In the genomic region with DNA sequence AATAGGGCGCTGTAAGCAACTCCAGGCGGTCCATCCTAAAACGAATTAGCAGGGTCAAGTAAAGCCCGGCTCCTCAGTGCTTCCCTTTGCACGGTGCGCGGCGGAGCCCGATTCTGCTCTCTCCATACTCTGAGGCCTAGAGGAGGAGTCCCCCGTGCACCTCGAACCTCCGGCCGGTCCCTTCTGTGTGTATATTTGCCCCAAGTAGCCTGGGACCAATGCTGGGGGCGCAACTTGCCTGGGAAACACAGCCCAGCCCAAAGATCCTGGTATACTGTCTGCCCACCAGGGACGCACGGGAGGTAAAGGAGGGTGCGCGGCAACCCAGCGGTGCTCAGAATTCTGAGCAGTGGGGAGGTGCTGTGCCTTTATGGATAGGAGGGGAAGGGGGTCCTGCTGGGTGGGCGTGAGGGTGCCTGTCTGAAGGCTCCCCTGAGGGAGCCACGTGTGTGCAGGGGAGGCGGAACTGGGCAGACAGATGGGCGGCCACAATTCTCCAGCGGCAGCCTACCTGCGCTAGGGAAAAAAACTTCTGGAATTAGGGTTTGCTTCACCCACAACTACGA, we compare ENCODE assay signal across 13 cellular contexts. TPM values are rescaled to one million over a fixed set of nuclear protein-coding genes. Genes with fewer than 3 reads are reported as not detected.
DNase-seq lines count a peak whose midpoint lies in the region; ATAC-seq, FAIRE-seq and TF ChIP-seq lines count a peak whose summit lies in the region.
"Had no signal": no experiment of that assay in that cellular context is flagged by ENCODE, and none has a peak within 500 bp of the region (broad histone marks: within the 10 kb centered on the region; RNA-seq: fewer than 3 reads in every experiment).

No MANE protein-coding gene starts in this region.

- no peak for DNase-seq in activated CD4-positive, alpha-beta T cell treated with anti-CD3 and anti-CD28 coated beads, Interleukin-2, amount 10 ng/mL, durations not matched to agents 24 days and 14 days
- no peak for DNase-seq in activated CD4-positive, alpha-beta T cell treated with anti-CD3 and anti-CD28 coated beads for 48 hours
- DNase-seq in H9: no peak
- DNase-seq in K562 (ENCODE audit: extremely low read depth in 1 of 4, low spot score in 3 of 4): peak in 2 of 4 experiments; percentile 63 to 67
- DNase-seq in neural progenitor cell (ENCODE audit: low spot score): no peak
- DNase-seq in central memory CD4-positive, alpha-beta T cell: no peak
- no peak for DNase-seq in LoVo (ENCODE audit: low spot score)
- DNase-seq in dorsolateral prefrontal cortex: no peak
- DNase-seq: NCI-H1694, NCI-H526 treated with DMSO at 0.1 percent for 48 hours had no signal

- intact Hi-C loops in activated CD4-positive, alpha-beta T cell treated with anti-CD3 and anti-CD28 coated beads, Interleukin-2, amount 10 ng/mL, durations not matched to agents 24 days and 14 days (cut with micrococcal nuclease): no loop called here
- intact Hi-C loops in K562 (cut with micrococcal nuclease): loop anchor here (1.0 to 5.0 kb wide), 4 partner anchors 45 to 154 kb away; a partner anchor contains a TSS
- intact Hi-C loops in dorsolateral prefrontal cortex (cut with DNase I): no loop called here

- H3K27ac ChIP-seq in H9 (ENCODE audit: insufficient read length, low read depth, low read length) (no peak overlapping the region), K562 (ENCODE audit: extremely low read depth, low read depth, low read length) (no peak overlapping the region), neural progenitor cell (no peak overlapping the region), dorsolateral prefrontal cortex (no peak overlapping the region)
- H3K27ac ChIP-seq: thyroid gland had no signal

- H3K36me3 ChIP-seq in K562 (ENCODE audit: control insufficient read depth, insufficient read depth, low read length) (no peaks in the 10 kb centered on the region), neural progenitor cell (no peaks in the 10 kb centered on the region)
- H3K36me3 ChIP-seq: thyroid gland had no signal

- no peak overlapping the region for H4K91ac ChIP-seq in H9 (ENCODE audit: insufficient read length, low read depth, low read length)

- TF ChIP-seq CTCF in H9 (conservative IDR thresholded peaks at IDR 0.05) (no peak), K562 (IDR thresholded peaks at IDR 0.05 in 2 of 3, conservative IDR thresholded peaks at IDR 0.05 in 1 of 3; ENCODE audit: insufficient read depth in 2 of 3, low read depth in 1 of 3, low read length in 3 of 3) (peak in 1 of 3 experiments; percentile 47; a peak in 2 of 6 replicates), neural progenitor cell (IDR thresholded peaks at IDR 0.05) (no peak), dorsolateral prefrontal cortex (IDR thresholded peaks at IDR 0.05 in 54 of 56, conservative IDR thresholded peaks at IDR 0.05 in 2 of 56; ENCODE audit: low read depth in 1 of 56, partially characterized antibody in 56 of 56) (no peak)

- H3K4me2 ChIP-seq in H9 (ENCODE audit: insufficient read depth, insufficient read length, low read length): no peak overlapping the region
- peak overlapping the region; percentile 66; the same call in 1 of the 2 replicates for H3K4me2 ChIP-seq in K562 (ENCODE audit: insufficient read depth, low read length)
- peak overlapping the region; percentile 76 for H3K4me2 ChIP-seq in neural progenitor cell

- no peak overlapping the region for H3K14ac ChIP-seq in H9 (ENCODE audit: insufficient read depth, low read length)

- no peak overlapping the region for H3K27ac Mint-ChIP-seq in activated CD4-positive, alpha-beta T cell treated with anti-CD3 and anti-CD28 coated beads, Interleukin-2, amount 10 ng/mL, durations not matched to agents 24 days and 14 days
- H3K27ac Mint-ChIP-seq in H9 (no peak overlapping the region), neural progenitor cell (no peak overlapping the region)
- H3K27ac Mint-ChIP-seq: activated CD4-positive, alpha-beta memory T cell treated with anti-CD3 and anti-CD28 coated beads for 36 hours had no signal

- no peak for TF ChIP-seq EP300 in K562 (IDR thresholded peaks at IDR 0.05; ENCODE audit: low read length)

- CTCF ChIA-PET in K562 (lab: Yijun Ruan, JAX; ENCODE audit: low intra/inter-chr PET ratio): interaction anchor here (0.6 to 3.8 kb wide), 14 partner anchors 11 to 258 kb away, joined by 3 to 91 read pairs (median 4); no protein-coding TSS in a partner anchor

- H3K9me3 Mint-ChIP-seq in activated CD4-positive, alpha-beta T cell treated with anti-CD3 and anti-CD28 coated beads, Interleukin-2, amount 10 ng/mL, durations not matched to agents 24 days and 14 days: no peaks in the 10 kb centered on the region
- H3K9me3 Mint-ChIP-seq in H9 (peaks cover 6 to 10% of the 10 kb centered on the region in 2 experiments; a peak in 4 of 5 replicates), neural progenitor cell (no peaks in the 10 kb centered on the region)
- H3K9me3 Mint-ChIP-seq: activated CD4-positive, alpha-beta memory T cell treated with anti-CD3 and anti-CD28 coated beads for 36 hours had no signal

- POLR2A ChIA-PET in K562 (lab: Yijun Ruan, JAX): interaction anchor here (0.5 to 2.4 kb wide), 18 partner anchors 10 to 373 kb away, joined by 3 to 36 read pairs (median 5); no protein-coding TSS in a partner anchor

- H4K20me1 ChIP-seq in H9 (ENCODE audit: control insufficient read depth, insufficient read depth, insufficient read length) (peaks cover 3% of the 10 kb centered on the region), K562 (replicated peaks; ENCODE audit: control insufficient read depth, insufficient read depth, low read length) (peaks cover 52% of the 10 kb centered on the region), neural progenitor cell (ENCODE audit: low read depth) (peaks cover 61% of the 10 kb centered on the region)

- no peak for TF ChIP-seq RAD21 in K562 (CRISPR knock-in tag; conservative IDR thresholded peaks at IDR 0.05 in 1 of 2, IDR thresholded peaks at IDR 0.05 in 1 of 2)

- peaks cover 55% of the 10 kb centered on the region for H3K27me3 Mint-ChIP-seq in activated CD4-positive, alpha-beta T cell treated with anti-CD3 and anti-CD28 coated beads, Interleukin-2, amount 10 ng/mL, durations not matched to agents 24 days and 14 days
- H3K27me3 Mint-ChIP-seq in H9 (ENCODE audit: low read depth): peaks cover 89% of the 10 kb centered on the region
- H3K27me3 Mint-ChIP-seq in neural progenitor cell (ENCODE audit: insufficient read depth, low read depth): peaks cover 65% of the 10 kb centered on the region

- no peak overlapping the region for H4K5ac ChIP-seq in H9 (ENCODE audit: insufficient read length, low read depth, low read length)

- H2BK20ac ChIP-seq in H9 (ENCODE audit: low read depth, low read length, poor library complexity, severe bottlenecking): no peak overlapping the region

- H2BK120ac ChIP-seq in H9 (ENCODE audit: low read depth, low read length, poor library complexity, severe bottlenecking): no peak overlapping the region

- peaks cover 2% of the 10 kb centered on the region for H3K9me1 ChIP-seq in K562 (ENCODE audit: control insufficient read depth, insufficient read depth, low read length)

- no peak overlapping the region for H2BK12ac ChIP-seq in H9 (ENCODE audit: insufficient read length, low read depth, low read length)

- peaks cover 26% of the 10 kb centered on the region for H3F3A ChIP-seq in neural progenitor cell (ENCODE audit: low read depth)

- no peak for FAIRE-seq in K562 (lab: Jason Lieb, UNC)
- FAIRE-seq: A549 had no signal

- in situ Hi-C loops in K562 (cut with MboI): no loop called here

- no peak overlapping the region for H3T11ph ChIP-seq in H9 (ENCODE audit: low read length)

- WGBS in H9 (ENCODE audit: extremely low coverage, insufficient read length, low lambda C conversion rate): no CpG with 5 or more reads among the region's 26 CpGs
- WGBS in K562 (ENCODE audit: insufficient coverage, low coverage, missing lambda C conversion rate): 26% methylated on average over 26 of the region's 26 CpGs

- H3K4me3 ChIP-seq in K562 (no peak overlapping the region), neural progenitor cell (peak overlapping the region; percentile 38), dorsolateral prefrontal cortex (peak overlapping the region in 2 of 59 donors; percentile 10 to 33)
- H3K4me3 ChIP-seq: thyroid gland had no signal

- H3K4ac ChIP-seq in H9 (ENCODE audit: low read depth, low read length): no peak overlapping the region

- H2BK5ac ChIP-seq in H9 (ENCODE audit: insufficient read length, low read length): no peak overlapping the region

- H3K9me3 ChIP-seq in H9 (ENCODE audit: control insufficient read depth, low read depth, low read length) (no peaks in the 10 kb centered on the region), K562 (replicated peaks; ENCODE audit: control insufficient read depth, insufficient read depth, low read depth, low read length) (no peaks in the 10 kb centered on the region; the same call in 1 of the 2 replicates), neural progenitor cell (ENCODE audit: low read depth) (no peaks in the 10 kb centered on the region)
- H3K9me3 ChIP-seq: A549, thyroid gland had no signal

- no peak overlapping the region for H2BK15ac ChIP-seq in H9 (ENCODE audit: low read depth, low read length)

- no peak overlapping the region for H3K9ac ChIP-seq in H9 (ENCODE audit: extremely low read depth, insufficient read length, low read length)
- H3K9ac ChIP-seq in K562 (ENCODE audit: insufficient read depth in 1 of 2, low read depth in 2 of 2, low read length in 2 of 2): peak overlapping the region in 1 of 2 experiments; percentile 47; a peak in 1 of 4 replicates
- H3K9ac ChIP-seq in neural progenitor cell: no peak overlapping the region

- H2AFZ ChIP-seq in H9 (ENCODE audit: low read length) (no peak overlapping the region), K562 (ENCODE audit: low read depth, low read length) (no peak overlapping the region), neural progenitor cell (replicated peaks) (no peak overlapping the region)

- H3K4me1 ChIP-seq in H9 (ENCODE audit: insufficient read depth, low read length): no peaks in the 10 kb centered on the region
- H3K4me1 ChIP-seq in K562 (replicated peaks in 1 of 2; ENCODE audit: control insufficient read depth in 2 of 2, insufficient read depth in 2 of 2, low read length in 2 of 2): peaks cover 17 to 83% of the 10 kb centered on the region in 2 experiments; a peak in 4 of 5 replicates
- peaks cover 38% of the 10 kb centered on the region for H3K4me1 ChIP-seq in neural progenitor cell

- H4K8ac ChIP-seq in H9 (replicated peaks; ENCODE audit: insufficient read length, low read depth, low read length): no peak overlapping the region

- no peak overlapping the region for H3K23ac ChIP-seq in H9 (ENCODE audit: insufficient read length, low read depth, low read length)

- no peak for ATAC-seq in K562

- BruUV-seq in K562 (replicated peaks; lab: Mats Ljungman, UMichigan): no TSS peak

- H3K4me3 Mint-ChIP-seq in activated CD4-positive, alpha-beta T cell treated with anti-CD3 and anti-CD28 coated beads, Interleukin-2, amount 10 ng/mL, durations not matched to agents 24 days and 14 days: peak overlapping the region; percentile 58
- H3K4me3 Mint-ChIP-seq in H9: peak overlapping the region; percentile 39 to 75; a peak in 4 of 5 replicates
- peak overlapping the region; percentile 70 for H3K4me3 Mint-ChIP-seq in neural progenitor cell

- H3K56ac ChIP-seq in H9 (ENCODE audit: insufficient read length, low read depth, low read length): no peak overlapping the region

- H3K27me3 ChIP-seq in H9 (ENCODE audit: insufficient read depth, low read length) (peaks cover 68% of the 10 kb centered on the region), K562 (ENCODE audit: control insufficient read depth in 2 of 2, insufficient read depth in 2 of 2, low read length in 2 of 2) (peaks cover 53 to 85% of the 10 kb centered on the region in 2 experiments; a peak in 4 of 5 replicates), neural progenitor cell (peaks cover 98% of the 10 kb centered on the region), dorsolateral prefrontal cortex (peaks cover 0 to 82% (median 62%) of the 10 kb centered on the region in 45 donors)

- H3K79me2 ChIP-seq in H9 (ENCODE audit: insufficient read depth, low read length) (no peaks in the 10 kb centered on the region), K562 (ENCODE audit: control insufficient read depth, insufficient read depth, low read length) (no peaks in the 10 kb centered on the region), neural progenitor cell (ENCODE audit: low read depth) (no peaks in the 10 kb centered on the region)

- no peaks in the 10 kb centered on the region for H3K23me2 ChIP-seq in H9 (ENCODE audit: insufficient read length, low read depth, low read length, poor library complexity, severe bottlenecking)

- no peak overlapping the region for H3K18ac ChIP-seq in H9 (ENCODE audit: insufficient read length, low read depth, low read length)

- no peaks in the 10 kb centered on the region for H3K36me3 Mint-ChIP-seq in activated CD4-positive, alpha-beta T cell treated with anti-CD3 and anti-CD28 coated beads, Interleukin-2, amount 10 ng/mL, durations not matched to agents 24 days and 14 days (ENCODE audit: low read depth)
- H3K36me3 Mint-ChIP-seq in H9 (ENCODE audit: insufficient read depth in 1 of 3, low read depth in 3 of 3) (no peaks in the 10 kb centered on the region; a peak in 1 of 7 replicates), neural progenitor cell (no peaks in the 10 kb centered on the region)

- peaks cover 21% of the 10 kb centered on the region for H3K4me1 Mint-ChIP-seq in activated CD4-positive, alpha-beta T cell treated with anti-CD3 and anti-CD28 coated beads, Interleukin-2, amount 10 ng/mL, durations not matched to agents 24 days and 14 days
- H3K4me1 Mint-ChIP-seq in H9 (peaks cover 20 to 33% of the 10 kb centered on the region in 2 experiments), neural progenitor cell (peaks cover 21% of the 10 kb centered on the region)

- H2AK5ac ChIP-seq in H9 (ENCODE audit: insufficient read length, low read length): no peak overlapping the region

- no peak for TF ChIP-seq POLR2A in K562 (conservative IDR thresholded peaks at IDR 0.05)

- H3K79me1 ChIP-seq in H9 (ENCODE audit: insufficient read depth, low read depth, low read length, poor library complexity, severe bottlenecking): no peaks in the 10 kb centered on the region

RNA-seq across cellular contexts. Expression of a gene that starts 4.8 kb away (rescaled TPM):
- 0.09 TPM in 1 of 2 replicates, not detected in the other for total RNA-seq in activated CD4-positive, alpha-beta T cell treated with anti-CD3 and anti-CD28 coated beads, Interleukin-2, amount 10 ng/mL, durations not matched to agents 24 days and 14 days
- total RNA-seq in H9 (2021): 2.2 and 2.5 TPM in 2 replicates
- total RNA-seq in K562 (2011; cell fraction: chromatin; rRNA removed; ENCODE audit: low replicate concordance): 31.9 and 90.7 TPM in 2 replicates
- total RNA-seq in K562 (2011; cell fraction: nucleolus; rRNA removed): 41.9 and 52.4 TPM in 2 replicates
- total RNA-seq in K562 (2011; cell fraction: nucleoplasm; rRNA removed): 40.6 and 47.0 TPM in 2 replicates
- 8.9 and 14.0 TPM in 2 replicates for total RNA-seq in K562 (2014; rRNA removed)
- total RNA-seq in K562 (2014; rRNA removed; fragmentation: Illumina TruSeq; extraction: Trizol): 2.1 and 2.6 TPM in 2 replicates
- 3.5 and 3.9 TPM in 2 replicates for total RNA-seq in K562 (2015; rRNA removed; fragmentation: Illumina TruSeq; extraction: Trizol)
- total RNA-seq in K562 (2021): 34.2 and 35.0 TPM in 2 replicates
- 2.5 and 9.5 TPM in 2 replicates for polyA plus RNA-seq in K562 (2011; rRNA removed)
- polyA plus RNA-seq in K562 (2011; cell fraction: cytosol; rRNA removed): 5.8 and 7.7 TPM in 2 replicates
- 55.1 and 87.1 TPM in 2 replicates for polyA plus RNA-seq in K562 (2011; cell fraction: nucleus; rRNA removed)
- polyA plus RNA-seq in K562 (2012): 12.4 and 14.0 TPM in 2 replicates
- polyA plus RNA-seq in K562 (2014; fragmentation: Illumina TruSeq; extraction: Trizol): 8.0 and 12.8 TPM in 2 replicates
- polyA plus RNA-seq in K562 (2014; fragmentation: Nextera tagmentation; extraction: Ambion mirVana): under 1 TPM; 0.07 to 0.11 TPM
- polyA plus RNA-seq in K562 (2014; rRNA removed): 14.7 and 17.1 TPM in 2 replicates
- polyA minus RNA-seq in K562 (2011; rRNA and poly(A)+ RNA removed): 2.2 and 5.5 TPM in 2 replicates
- 5.4 and 22.9 TPM in 2 replicates for polyA minus RNA-seq in K562 (2011; cell fraction: cytosol; rRNA and poly(A)+ RNA removed)
- 20.1 and 45.7 TPM in 2 replicates for polyA minus RNA-seq in K562 (2011; cell fraction: nucleus; rRNA and poly(A)+ RNA removed)
- total RNA-seq in neural progenitor cell (ENCODE audit: low replicate concordance): 0.06 TPM in 1 of 2 replicates, not detected in the other
- total RNA-seq in dorsolateral prefrontal cortex: 1 to 10 TPM in 44 of 120 experiments, under 1 TPM in 62, not detected in 14; 0.24 to 3.0 (median 0.91) TPM
- total RNA-seq: activated CD4-positive, alpha-beta memory T cell treated with anti-CD3 and anti-CD28 coated beads for 36 hours had no signal

RNA-seq across cellular contexts. Expression of a gene that starts 32.5 kb away (rescaled TPM):
- not detected in 2 replicates for total RNA-seq in activated CD4-positive, alpha-beta T cell treated with anti-CD3 and anti-CD28 coated beads, Interleukin-2, amount 10 ng/mL, durations not matched to agents 24 days and 14 days
- total RNA-seq in H9 (2021) (2.4 and 3.4 TPM in 2 replicates), K562 (2014; rRNA removed) (85.2 and 90.0 TPM in 2 replicates), K562 (2014; rRNA removed; fragmentation: Illumina TruSeq; extraction: Trizol) (2.1 and 2.8 TPM in 2 replicates), K562 (2015; rRNA removed; fragmentation: Illumina TruSeq; extraction: Trizol) (1.6 and 5.2 TPM in 2 replicates), K562 (2021) (139 and 162 TPM in 2 replicates), neural progenitor cell (ENCODE audit: low replicate concordance) (1.2 TPM in 1 of 2 replicates, not detected in the other), dorsolateral prefrontal cortex (10 to 100 TPM in 55 of 120 experiments, 1 to 10 TPM in 28, under 1 TPM in 1, not detected in 36; 0.95 to 53.7 (median 14.7) TPM)
- total RNA-seq in K562 (2011; cell fraction: chromatin; rRNA removed; ENCODE audit: low replicate concordance): 12.5 and 89.3 TPM in 2 replicates
- 145 and 149 TPM in 2 replicates for total RNA-seq in K562 (2011; cell fraction: nucleolus; rRNA removed)
- total RNA-seq in K562 (2011; cell fraction: nucleoplasm; rRNA removed): 44.7 and 52.3 TPM in 2 replicates
- polyA plus RNA-seq in K562 (2011; rRNA removed) (9.2 and 33.6 TPM in 2 replicates), K562 (2014; fragmentation: Illumina TruSeq; extraction: Trizol) (1.6 and 15.2 TPM in 2 replicates), K562 (2014; fragmentation: Nextera tagmentation; extraction: Ambion mirVana) (1 to 10 TPM in 1 of 2 experiments, under 1 TPM in 1; 0.69 to 1.1 TPM), K562 (2014; rRNA removed) (110 and 150 TPM in 2 replicates)
- polyA plus RNA-seq in K562 (2011; cell fraction: cytosol; rRNA removed): 60.0 and 286 TPM in 2 replicates
- 103 and 165 TPM in 2 replicates for polyA plus RNA-seq in K562 (2011; cell fraction: nucleus; rRNA removed)
- 49.9 and 97.0 TPM in 2 replicates for polyA plus RNA-seq in K562 (2012)
- 2.4 and 2.8 TPM in 2 replicates for polyA minus RNA-seq in K562 (2011; rRNA and poly(A)+ RNA removed)
- polyA minus RNA-seq in K562 (2011; cell fraction: cytosol; rRNA and poly(A)+ RNA removed): 43.2 and 113 TPM in 2 replicates
- polyA minus RNA-seq in K562 (2011; cell fraction: nucleus; rRNA and poly(A)+ RNA removed): 19.4 and 37.3 TPM in 2 replicates
- total RNA-seq: activated CD4-positive, alpha-beta memory T cell treated with anti-CD3 and anti-CD28 coated beads for 36 hours had no signal

RNA-seq across cellular contexts. Expression of a gene that starts 41.5 kb away (rescaled TPM):
- 0.44 and 1.4 TPM in 2 replicates for total RNA-seq in activated CD4-positive, alpha-beta T cell treated with anti-CD3 and anti-CD28 coated beads, Interleukin-2, amount 10 ng/mL, durations not matched to agents 24 days and 14 days
- total RNA-seq in H9 (2021): 17.7 and 17.8 TPM in 2 replicates
- 625 and 1,610 TPM in 2 replicates for total RNA-seq in K562 (2011; cell fraction: chromatin; rRNA removed; ENCODE audit: low replicate concordance)
- 538 and 650 TPM in 2 replicates for total RNA-seq in K562 (2011; cell fraction: nucleolus; rRNA removed)
- 407 and 495 TPM in 2 replicates for total RNA-seq in K562 (2011; cell fraction: nucleoplasm; rRNA removed)
- 116 and 125 TPM in 2 replicates for total RNA-seq in K562 (2014; rRNA removed)
- 92.5 and 94.6 TPM in 2 replicates for total RNA-seq in K562 (2014; rRNA removed; fragmentation: Illumina TruSeq; extraction: Trizol)
- 28.1 and 34.9 TPM in 2 replicates for total RNA-seq in K562 (2015; rRNA removed; fragmentation: Illumina TruSeq; extraction: Trizol)
- 177 and 195 TPM in 2 replicates for total RNA-seq in K562 (2021)
- polyA plus RNA-seq in K562 (2011; rRNA removed): 119 and 238 TPM in 2 replicates
- polyA plus RNA-seq in K562 (2011; cell fraction: cytosol; rRNA removed): 143 and 156 TPM in 2 replicates
- 671 and 957 TPM in 2 replicates for polyA plus RNA-seq in K562 (2011; cell fraction: nucleus; rRNA removed)
- polyA plus RNA-seq in K562 (2012): 122 and 123 TPM in 2 replicates
- 135 and 164 TPM in 2 replicates for polyA plus RNA-seq in K562 (2014; fragmentation: Illumina TruSeq; extraction: Trizol)
- polyA plus RNA-seq in K562 (2014; fragmentation: Nextera tagmentation; extraction: Ambion mirVana): 1 to 10 TPM in 1 of 2 experiments, under 1 TPM in 1; 0.03 to 1.9 TPM
- 129 and 135 TPM in 2 replicates for polyA plus RNA-seq in K562 (2014; rRNA removed)
- polyA minus RNA-seq in K562 (2011; rRNA and poly(A)+ RNA removed): 306 and 458 TPM in 2 replicates
- 83.2 and 205 TPM in 2 replicates for polyA minus RNA-seq in K562 (2011; cell fraction: cytosol; rRNA and poly(A)+ RNA removed)
- polyA minus RNA-seq in K562 (2011; cell fraction: nucleus; rRNA and poly(A)+ RNA removed): 284 and 666 TPM in 2 replicates
- total RNA-seq in neural progenitor cell (ENCODE audit: low replicate concordance): 5.0 and 8.2 TPM in 2 replicates
- 100 to 1,000 TPM in 119 of 120 experiments, 10 to 100 TPM in 1; 92.1 to 538 (median 349) TPM for total RNA-seq in dorsolateral prefrontal cortex
